ENCODE assay signal across 26 cellular contexts in genomic region chr15:44987711-44988110, GRCh38. TPM values are rescaled to one million over a fixed set of nuclear protein-coding genes. Genes with fewer than 3 reads are reported as not detected.
"Had no signal": no experiment of that assay in that cellular context is flagged by ENCODE, and none has a peak within 500 bp of the region (broad histone marks: within the 10 kb centered on the region; RNA-seq: fewer than 3 reads in every experiment).

No MANE protein-coding gene starts in this region.

RNA-seq across cellular contexts. Expression of gene TERB2, which starts 31.2 kb away (rescaled TPM):
- total RNA-seq: dermis blood vessel endothelial cell; endothelial cell of umbilical vein; epithelial cell of proximal tubule; esophagus muscularis mucosa; fibroblast of lung; foreskin keratinocyte; gastroesophageal sphincter; heart left ventricle; hepatocyte; kidney epithelial cell; left cardiac atrium; left lung; lower leg skin; lung microvascular endothelial cell; mesothelial cell of epicardium; mucosa of descending colon; natural killer cell treated with Interleukin-12 subunit alpha and Interleukin-12 subunit beta and Interleukin-15 and Interleukin-18, amount 100 ng/mL, for 72 hours; neural crest cell; omental fat pad; pancreas; posterior vena cava; pulmonary artery endothelial cell; spleen; thoracic aorta; tibial nerve; upper lobe of left lung had no signal
- polyA plus RNA-seq: endothelial cell of umbilical vein, fibroblast of lung, foreskin keratinocyte, heart left ventricle, hepatocyte, pancreas, spleen had no signal
